In genomic region chr18:78818961-78819360, GRCh38 we compare ENCODE assay signal across 17 cellular contexts.
DNase-seq lines count a peak whose midpoint lies in the region; TF ChIP-seq lines count a peak whose summit lies in the region.
"Had no signal": no experiment of that assay in that cellular context is flagged by ENCODE, and none has a peak within 500 bp of the region (broad histone marks: within the 10 kb centered on the region; RNA-seq: fewer than 3 reads in every experiment).

No MANE protein-coding gene starts in this region.

- POLR2A ChIA-PET in CD8-positive, alpha-beta memory T cell (lab: Charles Lee) = no interaction called here

- H3K9me3 Mint-ChIP-seq in H9 = peaks cover 0 to 3% of the 10 kb centered on the region in 2 experiments; a peak in 2 of 5 replicates
- H3K9me3 Mint-ChIP-seq in chondrocyte (ENCODE audit: low read depth) = peaks cover 4% of the 10 kb centered on the region
- peaks cover 0 to 2% (median 0%) of the 10 kb centered on the region in 5 donors for H3K9me3 Mint-ChIP-seq in CD8-positive, alpha-beta memory T cell

- no peak overlapping the region for H3K14ac ChIP-seq in H9 (ENCODE audit: insufficient read depth, low read length)

- H3K4ac ChIP-seq in H9 (ENCODE audit: low read depth, low read length) = no peak overlapping the region

- H2AFZ ChIP-seq in H9 (ENCODE audit: low read length) = no peak overlapping the region
- H2AFZ ChIP-seq: GM23338 had no signal

- H3K23me2 ChIP-seq in H9 (ENCODE audit: insufficient read length, low read depth, low read length, poor library complexity, severe bottlenecking) = no peaks in the 10 kb centered on the region

- H3K27ac Mint-ChIP-seq in H9 (no peak overlapping the region), chondrocyte (ENCODE audit: unreplicated experiment) (no peak overlapping the region)
- H3K27ac Mint-ChIP-seq in CD8-positive, alpha-beta memory T cell = no peak overlapping the region
- H3K27ac Mint-ChIP-seq: CD4-positive, CD25-positive, alpha-beta regulatory T cell; GM23338; HFFc6 had no signal

- H3K27ac ChIP-seq in H9 (ENCODE audit: insufficient read length, low read depth, low read length) (no peak overlapping the region), spleen (no peak overlapping the region)
- no peak overlapping the region for H3K27ac ChIP-seq in CD8-positive, alpha-beta memory T cell (ENCODE audit: low read depth, low read length)

- H2BK20ac ChIP-seq in H9 (ENCODE audit: low read depth, low read length, poor library complexity, severe bottlenecking) = no peak overlapping the region

- no peak overlapping the region for H2BK15ac ChIP-seq in H9 (ENCODE audit: low read depth, low read length)

- no peak overlapping the region for H3K4me3 ChIP-seq in spleen
- no peak overlapping the region for H3K4me3 ChIP-seq in CD8-positive, alpha-beta memory T cell (ENCODE audit: low read length)
- H3K4me3 ChIP-seq: GM23338 had no signal

- no peak overlapping the region for H3K18ac ChIP-seq in H9 (ENCODE audit: insufficient read length, low read depth, low read length)

- H2BK120ac ChIP-seq in H9 (ENCODE audit: low read depth, low read length, poor library complexity, severe bottlenecking) = no peak overlapping the region

- H3K9ac ChIP-seq in H9 (ENCODE audit: extremely low read depth, insufficient read length, low read length) = no peak overlapping the region

- H3K27me3 ChIP-seq in H9 (ENCODE audit: insufficient read depth, low read length) (no peaks in the 10 kb centered on the region), spleen (replicated peaks in 1 of 7) (peaks cover 0 to 89% (median 0%) of the 10 kb centered on the region in 7 donors)
- H3K27me3 ChIP-seq in CD8-positive, alpha-beta memory T cell (ENCODE audit: insufficient read depth, low read length, poor library complexity, severe bottlenecking) = no peaks in the 10 kb centered on the region

- no peak overlapping the region for H4K8ac ChIP-seq in H9 (replicated peaks; ENCODE audit: insufficient read length, low read depth, low read length)

- peaks cover 37% of the 10 kb centered on the region for H3K27me3 Mint-ChIP-seq in H9 (ENCODE audit: low read depth)
- H3K27me3 Mint-ChIP-seq in chondrocyte (ENCODE audit: low read depth) = peaks cover 12% of the 10 kb centered on the region
- H3K27me3 Mint-ChIP-seq in CD8-positive, alpha-beta memory T cell = peaks cover 10 to 33% of the 10 kb centered on the region in 2 donors

- no peaks in the 10 kb centered on the region for H3K36me3 Mint-ChIP-seq in H9 (ENCODE audit: insufficient read depth in 1 of 3, low read depth in 3 of 3)
- no peaks in the 10 kb centered on the region for H3K36me3 Mint-ChIP-seq in chondrocyte (ENCODE audit: low read depth)
- no peaks in the 10 kb centered on the region for H3K36me3 Mint-ChIP-seq in CD8-positive, alpha-beta memory T cell
- H3K36me3 Mint-ChIP-seq: CD4-positive, CD25-positive, alpha-beta regulatory T cell had no signal

- H3K9me3 ChIP-seq in H9 (ENCODE audit: control insufficient read depth, low read depth, low read length) (no peaks in the 10 kb centered on the region), spleen (no peaks in the 10 kb centered on the region)
- no peaks in the 10 kb centered on the region for H3K9me3 ChIP-seq in CD8-positive, alpha-beta memory T cell (ENCODE audit: low read length)
- H3K9me3 ChIP-seq: BE2C, Caco-2 had no signal

- DNase-seq in H9 (peak; percentile 14), chondrocyte (ENCODE audit: low spot score) (peak; percentile 50), islet precursor cell (peak; percentile 32), spleen (peak; percentile 56), midbrain (lab: John Stamatoyannopoulos, UW) (no peak), HK-2 (ENCODE audit: unreplicated experiment) (no peak)
- DNase-seq in CD8-positive, alpha-beta memory T cell = no peak
- DNase-seq: ACHN; BE2C; C1 segment of cervical spinal cord; Caco-2; CD4-positive, CD25-positive, alpha-beta regulatory T cell; DMS153; DMS79; GDM1; HFFc6 had no signal

- WGBS in H9 (ENCODE audit: extremely low coverage, insufficient read length, low lambda C conversion rate) = no CpG with 5 or more reads among the region's 2 CpGs
- WGBS in spleen, 5 donors = 29 to 77% (median 62%) methylated on average over 2 of the region's 2 CpGs; no CpG with 5 or more reads in 1 of the 5 donors

- no peak overlapping the region for H4K91ac ChIP-seq in H9 (ENCODE audit: insufficient read length, low read depth, low read length)

- no peaks in the 10 kb centered on the region for H3K79me1 ChIP-seq in H9 (ENCODE audit: insufficient read depth, low read depth, low read length, poor library complexity, severe bottlenecking)

- H3K36me3 ChIP-seq in spleen = no peaks in the 10 kb centered on the region
- H3K36me3 ChIP-seq in CD8-positive, alpha-beta memory T cell (ENCODE audit: insufficient read depth, low read length) = no peaks in the 10 kb centered on the region
- H3K36me3 ChIP-seq: BE2C had no signal

- no peaks in the 10 kb centered on the region for H4K20me1 ChIP-seq in H9 (ENCODE audit: control insufficient read depth, insufficient read depth, insufficient read length)

- H4K5ac ChIP-seq in H9 (ENCODE audit: insufficient read length, low read depth, low read length) = no peak overlapping the region

- H3K79me2 ChIP-seq in H9 (ENCODE audit: insufficient read depth, low read length) = no peaks in the 10 kb centered on the region

- H3K4me2 ChIP-seq in H9 (ENCODE audit: insufficient read depth, insufficient read length, low read length) = no peak overlapping the region
- H3K4me2 ChIP-seq: GM23338 had no signal

- no peak overlapping the region for H2BK5ac ChIP-seq in H9 (ENCODE audit: insufficient read length, low read length)

- H3K4me1 ChIP-seq in H9 (ENCODE audit: insufficient read depth, low read length) = no peaks in the 10 kb centered on the region; the same call in 1 of the 2 replicates
- H3K4me1 ChIP-seq in spleen = no peaks in the 10 kb centered on the region
- no peaks in the 10 kb centered on the region for H3K4me1 ChIP-seq in CD8-positive, alpha-beta memory T cell (ENCODE audit: insufficient read depth, low read length)
- H3K4me1 ChIP-seq: BE2C, Caco-2 had no signal

- no peak overlapping the region for H3K56ac ChIP-seq in H9 (ENCODE audit: insufficient read length, low read depth, low read length)

- H3K4me3 Mint-ChIP-seq in H9 (no peak overlapping the region), chondrocyte (ENCODE audit: unreplicated experiment) (no peak overlapping the region)
- H3K4me3 Mint-ChIP-seq in CD8-positive, alpha-beta memory T cell = no peak overlapping the region
- H3K4me3 Mint-ChIP-seq: CD4-positive, CD25-positive, alpha-beta regulatory T cell; GM23338; HFFc6 had no signal

- no peak for TF ChIP-seq POLR2A in spleen (IDR thresholded peaks at IDR 0.05)

- H3K23ac ChIP-seq in H9 (ENCODE audit: insufficient read length, low read depth, low read length) = no peak overlapping the region

- no peak overlapping the region for H2BK12ac ChIP-seq in H9 (ENCODE audit: insufficient read length, low read depth, low read length)

- intact Hi-C loops in spleen (cut with DNase I; ENCODE audit: low total_unique reads) = no loop called here

- TF ChIP-seq CTCF in H9 (conservative IDR thresholded peaks at IDR 0.05) = no peak
- no peak for TF ChIP-seq CTCF in chondrocyte (IDR thresholded peaks at IDR 0.05)
- no peak for TF ChIP-seq CTCF in spleen (IDR thresholded peaks at IDR 0.05 in 8 of 11, conservative IDR thresholded peaks at IDR 0.05 in 3 of 11)

- H2AK5ac ChIP-seq in H9 (ENCODE audit: insufficient read length, low read length) = no peak overlapping the region

- CTCF ChIA-PET in CD8-positive, alpha-beta memory T cell (lab: Charles Lee) = no interaction called here

- H3T11ph ChIP-seq in H9 (ENCODE audit: low read length) = no peak overlapping the region

- H3K4me1 Mint-ChIP-seq in H9 (peaks cover 23 to 28% of the 10 kb centered on the region in 2 experiments), chondrocyte (ENCODE audit: low read depth) (no peaks in the 10 kb centered on the region)
- H3K4me1 Mint-ChIP-seq in CD8-positive, alpha-beta memory T cell = no peaks in the 10 kb centered on the region
- H3K4me1 Mint-ChIP-seq: CD4-positive, CD25-positive, alpha-beta regulatory T cell; GM23338 had no signal

Comparison
In these comparisons a context has a peak if more than half of its experiments do, and no peak if none do; other contexts are left out.
1. DNase-seq: peak in H9 (single experiment), chondrocyte (single experiment), islet precursor cell (single experiment) and spleen (single experiment); none in midbrain (single experiment), CD8-positive, alpha-beta memory T cell (0 of 5) and HK-2 (single experiment).